17 cellular contexts compared by ENCODE assay signal in the genomic region with DNA sequence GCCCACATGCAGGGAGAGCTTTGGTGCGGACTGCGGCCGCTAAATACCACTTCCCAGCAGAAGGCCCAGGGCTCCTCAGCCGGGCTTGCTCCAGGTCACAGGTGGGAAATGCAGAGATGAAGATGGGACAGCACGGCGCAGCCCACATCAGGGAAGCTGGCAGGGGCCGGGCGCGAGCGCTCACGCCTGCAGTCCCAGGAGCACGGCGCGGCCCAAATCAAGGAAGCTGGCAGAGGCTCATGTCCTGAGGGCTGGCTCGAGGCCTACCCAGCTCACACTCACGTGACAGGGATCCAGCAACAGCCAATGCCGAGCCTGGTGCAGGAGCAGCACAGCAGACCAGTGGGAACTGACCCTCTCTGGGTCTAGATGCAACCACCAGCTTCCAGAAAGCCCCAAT. TPM values are rescaled to one million over a fixed set of nuclear protein-coding genes. Genes with fewer than 3 reads are reported as not detected.
DNase-seq lines count a peak whose midpoint lies in the region; ATAC-seq and TF ChIP-seq lines count a peak whose summit lies in the region.
"Had no signal": no experiment of that assay in that cellular context is flagged by ENCODE, and none has a peak within 500 bp of the region (broad histone marks: within the 10 kb centered on the region; RNA-seq: fewer than 3 reads in every experiment).

No MANE protein-coding gene starts in this region.

- no peaks in the 10 kb centered on the region for H3K27me3 Mint-ChIP-seq in natural killer cell treated with Interleukin-12 subunit alpha and Interleukin-12 subunit beta and Interleukin-15 and Interleukin-18, amount 100 ng/mL, for 72 hours
- no peaks in the 10 kb centered on the region for H3K27me3 Mint-ChIP-seq in T-helper 2 cell treated with Interferon-gamma antibody and Interleukin-4, amounts not matched to agents 5 μg/mL and 100 μg/mL, for 36 hours (ENCODE audit: low read depth)
- H3K27me3 Mint-ChIP-seq: activated naive CD4-positive, alpha-beta T cell treated with anti-CD3 and anti-CD28 coated beads, Interleukin-2, amount 10 ng/mL, durations not matched to agents 7 days and 5 days; progenitor cell of endocrine pancreas had no signal

- H3K9me3 ChIP-seq in BLaER1 (no peaks in the 10 kb centered on the region), Peyer's patch (no peaks in the 10 kb centered on the region)

- no peaks in the 10 kb centered on the region for H3K9me3 Mint-ChIP-seq in natural killer cell treated with Interleukin-12 subunit alpha and Interleukin-12 subunit beta and Interleukin-15 and Interleukin-18, amount 100 ng/mL, for 72 hours
- H3K9me3 Mint-ChIP-seq in T-helper 2 cell treated with Interferon-gamma antibody and Interleukin-4, amounts not matched to agents 5 μg/mL and 100 μg/mL, for 36 hours, result no peaks in the 10 kb centered on the region
- H3K9me3 Mint-ChIP-seq: activated naive CD4-positive, alpha-beta T cell treated with anti-CD3 and anti-CD28 coated beads, Interleukin-2, amount 10 ng/mL, durations not matched to agents 7 days and 5 days; T-helper 1 cell treated with Interleukin-12 subunit alpha and Interleukin-12 subunit beta and Interleukin-4 antibody, amounts not matched to agents 30 μg/mL and 1 μg/mL, for 36 hours had no signal

- intact Hi-C loops in cardiac septum (cut with DNase I), result no loop called here

- peak overlapping the region in 1 of 2 donors; percentile 56 for H3K27ac Mint-ChIP-seq in natural killer cell treated with Interleukin-12 subunit alpha and Interleukin-12 subunit beta and Interleukin-15 and Interleukin-18, amount 100 ng/mL, for 72 hours
- H3K27ac Mint-ChIP-seq in T-helper 2 cell treated with Interferon-gamma antibody and Interleukin-4, amounts not matched to agents 5 μg/mL and 100 μg/mL, for 36 hours, result no peak overlapping the region
- H3K27ac Mint-ChIP-seq: activated naive CD4-positive, alpha-beta T cell treated with anti-CD3 and anti-CD28 coated beads, Interleukin-2, amount 10 ng/mL, durations not matched to agents 7 days and 5 days; T-helper 1 cell treated with Interleukin-12 subunit alpha and Interleukin-12 subunit beta and Interleukin-4 antibody, amounts not matched to agents 30 μg/mL and 1 μg/mL, for 36 hours had no signal

- H3K4me1 Mint-ChIP-seq in natural killer cell treated with Interleukin-12 subunit alpha and Interleukin-12 subunit beta and Interleukin-15 and Interleukin-18, amount 100 ng/mL, for 72 hours (ENCODE audit: low read depth in 2 of 2), result peaks cover 58 to 65% of the 10 kb centered on the region in 2 donors
- H3K4me1 Mint-ChIP-seq in T-helper 2 cell treated with Interferon-gamma antibody and Interleukin-4, amounts not matched to agents 5 μg/mL and 100 μg/mL, for 36 hours (ENCODE audit: low read depth), result peaks cover 9% of the 10 kb centered on the region

- no peak for ATAC-seq in natural killer cell treated with Interleukin-12 subunit alpha and Interleukin-12 subunit beta and Interleukin-15 and Interleukin-18, amount 100 ng/mL, for 72 hours
- no peak for ATAC-seq in HG03045 (IDR thresholded peaks at IDR 0.05; ENCODE audit: unreplicated experiment)

- H3K4me3 ChIP-seq in BLaER1, result no peak overlapping the region
- H3K4me3 ChIP-seq in Peyer's patch, result no peak overlapping the region
- H3K4me3 ChIP-seq: dorsolateral prefrontal cortex had no signal

- H3K27ac ChIP-seq in BLaER1 (no peak overlapping the region), Peyer's patch (no peak overlapping the region)
- H3K27ac ChIP-seq: dorsolateral prefrontal cortex had no signal

- peak in 2 of 3 donors; percentile 26 to 45 for DNase-seq in Peyer's patch
- DNase-seq in cardiac septum (ENCODE audit: low spot score), result peak; percentile 62
- peak; percentile 34 for DNase-seq in natural killer cell treated with Interleukin-12 subunit alpha and Interleukin-12 subunit beta and Interleukin-15 and Interleukin-18, amount 100 ng/mL, for 72 hours (ENCODE audit: low spot score)
- DNase-seq in T-helper 2 cell treated with Interferon-gamma antibody and Interleukin-4, amounts not matched to agents 5 μg/mL and 100 μg/mL, for 36 hours (ENCODE audit: low spot score), result no peak
- DNase-seq in kidney glomerular epithelial cell (lab: John Stamatoyannopoulos, UW), result no peak
- DNase-seq in CD1c-positive myeloid dendritic cell (ENCODE audit: extremely low spot score), result no peak
- DNase-seq: activated naive CD4-positive, alpha-beta T cell treated with anti-CD3 and anti-CD28 coated beads, Interleukin-2, amount 10 ng/mL, durations not matched to agents 7 days and 5 days; COR-L47; H7; NCI-H187; NCI-H446; SIG-M5 had no signal

- H3K4me1 ChIP-seq in BLaER1, result peaks cover 62% of the 10 kb centered on the region
- peaks cover 0 to 22% (median 4%) of the 10 kb centered on the region in 4 donors for H3K4me1 ChIP-seq in Peyer's patch

- H3K9ac ChIP-seq in BLaER1, result no peak overlapping the region

- TF ChIP-seq CTCF in Peyer's patch (IDR thresholded peaks at IDR 0.05), result no peak

- no peaks in the 10 kb centered on the region for H3K36me3 Mint-ChIP-seq in natural killer cell treated with Interleukin-12 subunit alpha and Interleukin-12 subunit beta and Interleukin-15 and Interleukin-18, amount 100 ng/mL, for 72 hours
- H3K36me3 Mint-ChIP-seq in T-helper 2 cell treated with Interferon-gamma antibody and Interleukin-4, amounts not matched to agents 5 μg/mL and 100 μg/mL, for 36 hours (ENCODE audit: low read depth), result peaks cover 5% of the 10 kb centered on the region

- no peak for TF ChIP-seq POLR2A in Peyer's patch (IDR thresholded peaks at IDR 0.05)

- H3K4me3 Mint-ChIP-seq in natural killer cell treated with Interleukin-12 subunit alpha and Interleukin-12 subunit beta and Interleukin-15 and Interleukin-18, amount 100 ng/mL, for 72 hours, result no peak overlapping the region
- H3K4me3 Mint-ChIP-seq in T-helper 2 cell treated with Interferon-gamma antibody and Interleukin-4, amounts not matched to agents 5 μg/mL and 100 μg/mL, for 36 hours, result no peak overlapping the region
- H3K4me3 Mint-ChIP-seq: activated naive CD4-positive, alpha-beta T cell treated with anti-CD3 and anti-CD28 coated beads, Interleukin-2, amount 10 ng/mL, durations not matched to agents 7 days and 5 days; T-helper 1 cell treated with Interleukin-12 subunit alpha and Interleukin-12 subunit beta and Interleukin-4 antibody, amounts not matched to agents 30 μg/mL and 1 μg/mL, for 36 hours had no signal

- H3K36me3 ChIP-seq in BLaER1 (peaks cover 61% of the 10 kb centered on the region), Peyer's patch (no peaks in the 10 kb centered on the region)

- peak overlapping the region; percentile 83; the same call in 1 of the 2 replicates for H3K4me2 ChIP-seq in BLaER1

- H3K27me3 ChIP-seq in BLaER1 (no peaks in the 10 kb centered on the region), Peyer's patch (no peaks in the 10 kb centered on the region)
- H3K27me3 ChIP-seq: dorsolateral prefrontal cortex had no signal

- peaks cover 100% of the 10 kb centered on the region for H4K20me1 ChIP-seq in BLaER1

RNA-seq across cellular contexts. Expression of a gene that starts 16.3 kb away (rescaled TPM):
- total RNA-seq in Peyer's patch (10 to 100 TPM in 3 of 4 donors, 1 to 10 TPM in 1; 8.8 to 59.4 (median 28.5) TPM), cardiac septum (14.7 TPM)
- total RNA-seq in natural killer cell treated with Interleukin-12 subunit alpha and Interleukin-12 subunit beta and Interleukin-15 and Interleukin-18, amount 100 ng/mL, for 72 hours, result 100 to 1,000 TPM in 1 of 2 donors, 10 to 100 TPM in 1; 90.0 to 179 TPM

Comparison
In these comparisons a context has a peak if more than half of its experiments do, and no peak if none do; other contexts are left out.
1. DNase-seq: peak in Peyer's patch (2 of 3), cardiac septum (single experiment) and natural killer cell treated with Interleukin-12 subunit alpha and Interleukin-12 subunit beta and Interleukin-15 and Interleukin-18, amount 100 ng/mL, for 72 hours (single experiment); none in T-helper 2 cell treated with Interferon-gamma antibody and Interleukin-4, amounts not matched to agents 5 μg/mL and 100 μg/mL, for 36 hours (single experiment), kidney glomerular epithelial cell (single experiment) and CD1c-positive myeloid dendritic cell (single experiment).